ENCODE assay signal across 1 cellular context in the genomic region with DNA sequence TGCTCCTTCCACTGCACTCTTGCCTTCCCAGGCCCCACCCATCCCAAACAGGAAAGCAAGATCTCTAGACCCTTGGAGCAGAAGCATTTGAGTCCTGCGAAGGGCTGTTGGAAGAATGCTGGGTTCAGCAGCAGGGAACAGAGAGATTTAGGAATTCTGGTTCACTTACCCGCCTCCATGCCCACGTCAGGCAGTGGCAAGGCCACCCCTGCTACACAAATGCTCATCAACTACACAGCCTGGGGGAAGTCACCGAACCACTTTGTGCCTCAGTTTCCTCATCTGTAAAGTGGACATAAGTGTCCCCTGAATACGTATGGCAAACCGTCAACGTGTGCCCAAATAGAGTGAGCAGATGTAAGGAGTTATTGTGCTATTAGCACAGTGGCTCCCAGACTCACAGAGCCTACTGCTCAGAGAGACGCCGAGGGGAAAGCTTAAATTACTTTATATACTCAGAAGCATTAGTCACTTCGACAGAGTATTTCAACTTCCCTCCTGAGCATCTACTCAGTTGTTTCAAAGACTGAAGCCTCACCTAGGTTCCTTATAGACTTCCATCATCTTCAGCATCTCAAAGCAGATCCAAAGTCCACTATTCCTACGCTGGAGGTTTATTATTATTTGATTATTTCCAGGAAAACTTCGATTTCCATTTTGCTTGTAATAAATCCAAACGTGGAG.
TF ChIP-seq lines count a peak whose summit lies in the region.

No MANE protein-coding gene starts in this region.

TF ChIP-seq in HEK293, 187 proteins besides CTCF, POLR2A, EP300 and RAD21 (continued from another document):
- TF ChIP-seq, protein P1, sequence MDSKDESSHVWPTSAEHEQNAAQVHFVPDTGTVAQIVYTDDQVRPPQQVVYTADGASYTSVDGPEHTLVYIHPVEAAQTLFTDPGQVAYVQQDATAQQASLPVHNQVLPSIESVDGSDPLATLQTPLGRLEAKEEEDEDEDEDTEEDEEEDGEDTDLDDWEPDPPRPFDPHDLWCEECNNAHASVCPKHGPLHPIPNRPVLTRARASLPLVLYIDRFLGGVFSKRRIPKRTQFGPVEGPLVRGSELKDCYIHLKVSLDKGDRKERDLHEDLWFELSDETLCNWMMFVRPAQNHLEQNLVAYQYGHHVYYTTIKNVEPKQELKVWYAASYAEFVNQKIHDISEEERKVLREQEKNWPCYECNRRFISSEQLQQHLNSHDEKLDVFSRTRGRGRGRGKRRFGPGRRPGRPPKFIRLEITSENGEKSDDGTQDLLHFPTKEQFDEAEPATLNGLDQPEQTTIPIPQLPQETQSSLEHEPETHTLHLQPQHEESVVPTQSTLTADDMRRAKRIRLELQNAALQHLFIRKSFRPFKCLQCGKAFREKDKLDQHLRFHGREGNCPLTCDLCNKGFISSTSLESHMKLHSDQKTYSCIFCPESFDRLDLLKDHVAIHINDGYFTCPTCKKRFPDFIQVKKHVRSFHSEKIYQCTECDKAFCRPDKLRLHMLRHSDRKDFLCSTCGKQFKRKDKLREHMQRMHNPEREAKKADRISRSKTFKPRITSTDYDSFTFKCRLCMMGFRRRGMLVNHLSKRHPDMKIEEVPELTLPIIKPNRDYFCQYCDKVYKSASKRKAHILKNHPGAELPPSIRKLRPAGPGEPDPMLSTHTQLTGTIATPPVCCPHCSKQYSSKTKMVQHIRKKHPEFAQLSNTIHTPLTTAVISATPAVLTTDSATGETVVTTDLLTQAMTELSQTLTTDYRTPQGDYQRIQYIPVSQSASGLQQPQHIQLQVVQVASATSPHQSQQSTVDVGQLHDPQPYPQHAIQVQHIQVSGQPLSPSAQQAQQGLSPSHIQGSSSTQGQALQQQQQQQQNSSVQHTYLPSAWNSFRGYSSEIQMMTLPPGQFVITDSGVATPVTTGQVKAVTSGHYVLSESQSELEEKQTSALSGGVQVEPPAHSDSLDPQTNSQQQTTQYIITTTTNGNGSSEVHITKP (tag by site-specific recombination; IDR thresholded peaks at IDR 0.05), result 0 out of 2 replicates have a peak, but pooled peaks have one; percentile 8
- TF ChIP-seq ZBTB8A (tag by site-specific recombination; IDR thresholded peaks at IDR 0.05), result no peak
- TF ChIP-seq, protein P2, sequence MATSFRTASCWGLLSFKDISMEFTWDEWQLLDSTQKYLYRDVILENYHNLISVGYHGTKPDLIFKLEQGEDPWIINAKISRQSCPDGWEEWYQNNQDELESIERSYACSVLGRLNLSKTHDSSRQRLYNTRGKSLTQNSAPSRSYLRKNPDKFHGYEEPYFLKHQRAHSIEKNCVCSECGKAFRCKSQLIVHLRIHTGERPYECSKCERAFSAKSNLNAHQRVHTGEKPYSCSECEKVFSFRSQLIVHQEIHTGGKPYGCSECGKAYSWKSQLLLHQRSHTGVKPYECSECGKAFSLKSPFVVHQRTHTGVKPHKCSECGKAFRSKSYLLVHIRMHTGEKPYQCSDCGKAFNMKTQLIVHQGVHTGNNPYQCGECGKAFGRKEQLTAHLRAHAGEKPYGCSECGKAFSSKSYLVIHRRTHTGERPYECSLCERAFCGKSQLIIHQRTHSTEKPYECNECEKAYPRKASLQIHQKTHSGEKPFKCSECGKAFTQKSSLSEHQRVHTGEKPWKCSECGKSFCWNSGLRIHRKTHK (tag by site-specific recombination; IDR thresholded peaks at IDR 0.05), result no peak
